Comparison of ENCODE assay signal across 19 cellular contexts in genomic region chr17:79287743-79288142, GRCh38.
DNase-seq lines count a peak whose midpoint lies in the region; ATAC-seq, FAIRE-seq and TF ChIP-seq lines count a peak whose summit lies in the region.
"Had no signal": no experiment of that assay in that cellular context is flagged by ENCODE, and none has a peak within 500 bp of the region (broad histone marks: within the 10 kb centered on the region; RNA-seq: fewer than 3 reads in every experiment).

No MANE protein-coding gene starts in this region.

- H3K36me3 Mint-ChIP-seq in activated T-helper 2 cell treated with anti-CD3 and anti-CD28 coated beads, Interferon-gamma antibody, Interleukin-2, Interleukin-4, amounts not matched to agents 10 μg/mL and 5 μg/mL and 100 μg/mL, durations not matched to agents 14 hours and 24 hours and 36 hours (ENCODE audit: low read depth) = no peaks in the 10 kb centered on the region
- no peaks in the 10 kb centered on the region for H3K36me3 Mint-ChIP-seq in activated naive CD4-positive, alpha-beta T cell treated with anti-CD3 and anti-CD28 coated beads, Interleukin-2, amount 10 ng/mL, durations not matched to agents 7 days and 5 days
- H3K36me3 Mint-ChIP-seq: CD4-positive, alpha-beta memory T cell had no signal

- H3K27me3 ChIP-seq in RWPE2 (ENCODE audit: insufficient read depth, poor library complexity, severe bottlenecking) (peaks cover 53% of the 10 kb centered on the region), duodenal mucosa (ENCODE audit: control insufficient read depth in 1 of 2, insufficient read depth in 2 of 2, low read length in 2 of 2) (peaks cover 0 to 7% of the 10 kb centered on the region in 2 donors), osteoblast (ENCODE audit: insufficient read depth, low read length) (peaks cover 3% of the 10 kb centered on the region)

- intact Hi-C loops in activated T-helper 2 cell treated with anti-CD3 and anti-CD28 coated beads, Interferon-gamma antibody, Interleukin-2, Interleukin-4, amounts not matched to agents 10 μg/mL and 5 μg/mL and 100 μg/mL, durations not matched to agents 14 hours and 24 hours and 36 hours (cut with micrococcal nuclease) = no loop called here
- intact Hi-C loops in mucosa of descending colon (cut with DNase I, micrococcal nuclease) = no loop called here

- DNase-seq in RWPE2 (ENCODE audit: low spot score) (peak; percentile 42), osteoblast (ENCODE audit: insufficient read length, low spot score, missing footprints) (peak; percentile 30), urothelium cell line (ENCODE audit: low spot score) (no peak), mucosa of descending colon (no peak)
- no peak for DNase-seq in activated T-helper 2 cell treated with anti-CD3 and anti-CD28 coated beads, Interferon-gamma antibody, Interleukin-2, Interleukin-4, amounts not matched to agents 10 μg/mL and 5 μg/mL and 100 μg/mL, durations not matched to agents 14 hours and 24 hours and 36 hours (ENCODE audit: low spot score)
- no peak for DNase-seq in activated naive CD4-positive, alpha-beta T cell treated with anti-CD3 and anti-CD28 coated beads, Interleukin-2, amount 10 ng/mL, durations not matched to agents 7 days and 5 days
- DNase-seq: C1 segment of cervical spinal cord; Calu3; CD4-positive, alpha-beta memory T cell; COR-L47; DMS53; DND-41; GM23248; H7; HCEC 1CT had no signal

- H3K4me1 ChIP-seq in RWPE2 (ENCODE audit: insufficient read depth, poor library complexity, severe bottlenecking) (no peaks in the 10 kb centered on the region), duodenal mucosa (ENCODE audit: control insufficient read depth in 1 of 2, insufficient read depth in 2 of 2, low read length in 2 of 2) (no peaks in the 10 kb centered on the region), osteoblast (ENCODE audit: insufficient read depth, low read length) (no peaks in the 10 kb centered on the region), mucosa of descending colon (ENCODE audit: low read depth) (no peaks in the 10 kb centered on the region)

- H2AFZ ChIP-seq in osteoblast (ENCODE audit: low read length) = no peak overlapping the region
- H2AFZ ChIP-seq: GM23248 had no signal

- no peaks in the 10 kb centered on the region for H3K79me2 ChIP-seq in osteoblast (ENCODE audit: insufficient read depth, low read length)

- no peaks in the 10 kb centered on the region for H3K9me3 Mint-ChIP-seq in activated T-helper 2 cell treated with anti-CD3 and anti-CD28 coated beads, Interferon-gamma antibody, Interleukin-2, Interleukin-4, amounts not matched to agents 10 μg/mL and 5 μg/mL and 100 μg/mL, durations not matched to agents 14 hours and 24 hours and 36 hours
- H3K9me3 Mint-ChIP-seq in activated naive CD4-positive, alpha-beta T cell treated with anti-CD3 and anti-CD28 coated beads, Interleukin-2, amount 10 ng/mL, durations not matched to agents 7 days and 5 days = no peaks in the 10 kb centered on the region

- H3K4me3 Mint-ChIP-seq in activated T-helper 2 cell treated with anti-CD3 and anti-CD28 coated beads, Interferon-gamma antibody, Interleukin-2, Interleukin-4, amounts not matched to agents 10 μg/mL and 5 μg/mL and 100 μg/mL, durations not matched to agents 14 hours and 24 hours and 36 hours (ENCODE audit: low read depth) = no peak overlapping the region
- H3K4me3 Mint-ChIP-seq in activated naive CD4-positive, alpha-beta T cell treated with anti-CD3 and anti-CD28 coated beads, Interleukin-2, amount 10 ng/mL, durations not matched to agents 7 days and 5 days = no peak overlapping the region
- H3K4me3 Mint-ChIP-seq: CD4-positive, alpha-beta memory T cell had no signal

- FAIRE-seq in urothelium cell line (lab: Jason Lieb, UNC) = peak; percentile 32
- FAIRE-seq: G401.6, H1 had no signal

- no peaks in the 10 kb centered on the region for H4K20me1 ChIP-seq in osteoblast (ENCODE audit: insufficient read depth, low read length)

- H3K4me3 ChIP-seq in RWPE2 (ENCODE audit: severe bottlenecking) (no peak overlapping the region), duodenal mucosa (ENCODE audit: low read depth in 1 of 2, low read length in 2 of 2) (no peak overlapping the region), osteoblast (ENCODE audit: insufficient read depth, low read length) (no peak overlapping the region), mucosa of descending colon (no peak overlapping the region)
- H3K4me3 ChIP-seq: GM23248 had no signal

- no peaks in the 10 kb centered on the region for H3K36me3 ChIP-seq in RWPE2 (ENCODE audit: low read depth)
- H3K36me3 ChIP-seq in duodenal mucosa (ENCODE audit: control insufficient read depth in 1 of 2, insufficient read depth in 2 of 2, low read length in 2 of 2) = no peaks in the 10 kb centered on the region
- H3K36me3 ChIP-seq in osteoblast (ENCODE audit: insufficient read depth, low read length) = no peaks in the 10 kb centered on the region
- H3K36me3 ChIP-seq in mucosa of descending colon (ENCODE audit: low read depth) = no peaks in the 10 kb centered on the region

- H3K27ac Mint-ChIP-seq in activated T-helper 2 cell treated with anti-CD3 and anti-CD28 coated beads, Interferon-gamma antibody, Interleukin-2, Interleukin-4, amounts not matched to agents 10 μg/mL and 5 μg/mL and 100 μg/mL, durations not matched to agents 14 hours and 24 hours and 36 hours = no peak overlapping the region
- no peak overlapping the region for H3K27ac Mint-ChIP-seq in activated naive CD4-positive, alpha-beta T cell treated with anti-CD3 and anti-CD28 coated beads, Interleukin-2, amount 10 ng/mL, durations not matched to agents 7 days and 5 days
- H3K27ac Mint-ChIP-seq: CD4-positive, alpha-beta memory T cell had no signal

- ATAC-seq in RWPE2 (ENCODE audit: low read depth) (no peak), GM18502 (IDR thresholded peaks at IDR 0.05; ENCODE audit: poor library complexity, unreplicated experiment) (no peak), mucosa of descending colon (no peak)

- H3K9ac ChIP-seq in duodenal mucosa (ENCODE audit: low read depth in 1 of 2, low read length in 2 of 2) = no peak overlapping the region
- H3K9ac ChIP-seq: GM23248 had no signal

- TF ChIP-seq CTCF in RWPE2 (IDR thresholded peaks at IDR 0.05; ENCODE audit: poor library complexity, severe bottlenecking) (no peak), osteoblast (IDR thresholded peaks at IDR 0.05; ENCODE audit: extremely low read depth, low read depth, low read length) (no peak), mucosa of descending colon (IDR thresholded peaks at IDR 0.05) (no peak)

- no peak overlapping the region for H3K4me2 ChIP-seq in osteoblast (ENCODE audit: insufficient read depth, low read length)

- H3K27ac ChIP-seq in RWPE2 (ENCODE audit: poor library complexity, severe bottlenecking) (no peak overlapping the region), duodenal mucosa (ENCODE audit: low read depth, low read length) (peak overlapping the region; percentile 10), osteoblast (ENCODE audit: low read depth, low read length) (no peak overlapping the region)
- H3K27ac ChIP-seq: GM23248 had no signal

- no peaks in the 10 kb centered on the region for H3K27me3 Mint-ChIP-seq in activated T-helper 2 cell treated with anti-CD3 and anti-CD28 coated beads, Interferon-gamma antibody, Interleukin-2, Interleukin-4, amounts not matched to agents 10 μg/mL and 5 μg/mL and 100 μg/mL, durations not matched to agents 14 hours and 24 hours and 36 hours (ENCODE audit: low read depth)
- H3K27me3 Mint-ChIP-seq in activated naive CD4-positive, alpha-beta T cell treated with anti-CD3 and anti-CD28 coated beads, Interleukin-2, amount 10 ng/mL, durations not matched to agents 7 days and 5 days = peaks cover 9% of the 10 kb centered on the region

- CTCF ChIA-PET in activated naive CD4-positive, alpha-beta T cell treated with anti-CD3 and anti-CD28 coated beads, Interleukin-2, amount 10 ng/mL, durations not matched to agents 7 days and 5 days (lab: Charles Lee) = no interaction called here

- H3K9me3 ChIP-seq in RWPE2 (ENCODE audit: severe bottlenecking) = no peaks in the 10 kb centered on the region
- no peaks in the 10 kb centered on the region for H3K9me3 ChIP-seq in duodenal mucosa (ENCODE audit: control insufficient read depth in 1 of 2, low read length in 2 of 2)
- no peaks in the 10 kb centered on the region for H3K9me3 ChIP-seq in osteoblast (ENCODE audit: low read depth, low read length)
- no peaks in the 10 kb centered on the region for H3K9me3 ChIP-seq in mucosa of descending colon

- no peaks in the 10 kb centered on the region for H3K4me1 Mint-ChIP-seq in activated T-helper 2 cell treated with anti-CD3 and anti-CD28 coated beads, Interferon-gamma antibody, Interleukin-2, Interleukin-4, amounts not matched to agents 10 μg/mL and 5 μg/mL and 100 μg/mL, durations not matched to agents 14 hours and 24 hours and 36 hours (ENCODE audit: low read depth)
- H3K4me1 Mint-ChIP-seq in activated naive CD4-positive, alpha-beta T cell treated with anti-CD3 and anti-CD28 coated beads, Interleukin-2, amount 10 ng/mL, durations not matched to agents 7 days and 5 days = no peaks in the 10 kb centered on the region
- H3K4me1 Mint-ChIP-seq: CD4-positive, alpha-beta memory T cell had no signal

Comparison
In these comparisons a context has a peak if more than half of its experiments do, and no peak if none do; other contexts are left out.
1. DNase-seq: peak in RWPE2 (single experiment) and osteoblast (single experiment); none in urothelium cell line (single experiment), activated T-helper 2 cell treated with anti-CD3 and anti-CD28 coated beads, Interferon-gamma antibody, Interleukin-2, Interleukin-4, amounts not matched to agents 10 μg/mL and 5 μg/mL and 100 μg/mL, durations not matched to agents 14 hours and 24 hours and 36 hours (single experiment), activated naive CD4-positive, alpha-beta T cell treated with anti-CD3 and anti-CD28 coated beads, Interleukin-2, amount 10 ng/mL, durations not matched to agents 7 days and 5 days (single experiment) and mucosa of descending colon (0 of 3).